1 cellular context compared by ENCODE assay signal in genomic region chr6:161682982-161683381, GRCh38.
TF ChIP-seq lines count a peak whose summit lies in the region.

No MANE protein-coding gene starts in this region.

TF ChIP-seq in WTC11, 78 proteins besides CTCF, POLR2A, EP300 and RAD21 (continued from another document):
- no peak for TF ChIP-seq IRF2 (CRISPR knock-in tag; IDR thresholded peaks at IDR 0.05; ENCODE audit: borderline replicate concordance, low read depth)
- no peak for TF ChIP-seq RELA (CRISPR knock-in tag; IDR thresholded peaks at IDR 0.05; ENCODE audit: borderline replicate concordance)
- no peak for TF ChIP-seq NR1H2 (CRISPR knock-in tag; IDR thresholded peaks at IDR 0.05)
- TF ChIP-seq, protein P1, sequence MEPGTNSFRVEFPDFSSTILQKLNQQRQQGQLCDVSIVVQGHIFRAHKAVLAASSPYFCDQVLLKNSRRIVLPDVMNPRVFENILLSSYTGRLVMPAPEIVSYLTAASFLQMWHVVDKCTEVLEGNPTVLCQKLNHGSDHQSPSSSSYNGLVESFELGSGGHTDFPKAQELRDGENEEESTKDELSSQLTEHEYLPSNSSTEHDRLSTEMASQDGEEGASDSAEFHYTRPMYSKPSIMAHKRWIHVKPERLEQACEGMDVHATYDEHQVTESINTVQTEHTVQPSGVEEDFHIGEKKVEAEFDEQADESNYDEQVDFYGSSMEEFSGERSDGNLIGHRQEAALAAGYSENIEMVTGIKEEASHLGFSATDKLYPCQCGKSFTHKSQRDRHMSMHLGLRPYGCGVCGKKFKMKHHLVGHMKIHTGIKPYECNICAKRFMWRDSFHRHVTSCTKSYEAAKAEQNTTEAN (CRISPR knock-in tag; IDR thresholded peaks at IDR 0.05), result no peak
- TF ChIP-seq NR3C1 (CRISPR knock-in tag; conservative IDR thresholded peaks at IDR 0.05; ENCODE audit: low read depth), result no peak
- TF ChIP-seq MXD4 (CRISPR knock-in tag; IDR thresholded peaks at IDR 0.05; ENCODE audit: borderline replicate concordance), result no peak
TF ChIP-seq in WTC11: peak in this region for 0.
